In the genomic region with DNA sequence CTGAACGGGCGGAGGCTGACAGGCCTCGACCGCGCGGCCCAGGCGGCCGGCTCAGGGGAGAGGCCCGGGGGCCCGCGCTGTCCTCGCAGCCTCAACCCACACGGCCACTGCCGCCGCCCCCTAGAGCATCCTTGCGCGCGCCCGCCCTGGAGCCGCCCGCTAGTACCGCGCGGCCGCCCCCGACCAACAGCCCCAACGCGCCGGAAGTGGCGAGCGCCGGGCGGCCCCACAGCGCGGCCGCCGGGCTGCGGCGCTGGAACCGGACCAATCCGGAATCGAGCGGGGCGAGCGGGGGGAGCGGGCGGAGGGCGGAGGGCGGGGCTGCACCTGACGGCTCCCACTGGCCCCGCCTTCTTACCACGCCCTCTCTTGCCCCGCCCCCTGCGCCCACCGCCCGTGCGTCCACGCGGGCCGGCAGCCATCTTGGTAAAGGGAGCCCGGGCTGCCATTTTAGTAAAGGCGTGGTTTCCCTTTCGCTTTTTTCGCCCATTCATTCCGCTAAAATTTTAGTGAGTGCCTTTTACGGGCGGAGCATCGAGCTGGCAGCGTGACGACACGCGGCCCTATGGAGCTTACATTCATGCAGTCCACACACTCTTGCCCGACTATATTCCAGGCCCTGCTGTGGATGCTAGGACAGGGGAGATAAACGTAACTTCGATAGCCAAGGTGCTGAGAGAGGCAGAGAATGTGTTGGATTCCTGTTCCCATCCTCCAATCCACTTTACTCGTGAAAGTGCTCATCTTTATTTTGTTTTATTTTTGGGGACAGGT, we compare ENCODE assay signal across 8 cellular contexts. TPM values are rescaled to one million over a fixed set of nuclear protein-coding genes. Genes with fewer than 3 reads are reported as not detected.
A peak's percentile ranks its signal among the peaks of the same experiment; 100 is the strongest.
DNase-seq lines count a peak whose midpoint lies in the region; ATAC-seq and TF ChIP-seq lines count a peak whose summit lies in the region.

Gene XPO6 (minus strand): TSS at position 208 of the 774 bp plus-strand sequence. CDS start 597 bp downstream, outside the sequence.

- peaks cover 33% of the 10 kb centered on the region for H4K20me1 ChIP-seq in DND-41 (ENCODE audit: insufficient read depth, low read length)
- H4K20me1 ChIP-seq in GM23338 (replicated peaks; ENCODE audit: insufficient read depth) = peaks cover 23% of the 10 kb centered on the region

- H3K36me3 Mint-ChIP-seq in GM23338 (ENCODE audit: low read depth) = peaks cover 21% of the 10 kb centered on the region
- peaks cover 5 to 23% (median 12%) of the 10 kb centered on the region in 5 donors for H3K36me3 Mint-ChIP-seq in naive thymus-derived CD4-positive, alpha-beta T cell
- peaks cover 18% of the 10 kb centered on the region for H3K36me3 Mint-ChIP-seq in stimulated activated memory B cell treated with anti-CD40 and anti-IgM and Interleukin-4, amounts not matched to agents 10 μg/mL and 1 μg/mL and 100 μg/mL, for 72 hours

- no peaks in the 10 kb centered on the region; the same call in 2 of the 3 replicates for H3K9me3 Mint-ChIP-seq in GM23338
- H3K9me3 Mint-ChIP-seq in naive thymus-derived CD4-positive, alpha-beta T cell = peaks cover 0 to 5% (median 0%) of the 10 kb centered on the region in 11 donors
- peaks cover 2% of the 10 kb centered on the region for H3K9me3 Mint-ChIP-seq in stimulated activated memory B cell treated with anti-CD40 and anti-IgM and Interleukin-4, amounts not matched to agents 10 μg/mL and 1 μg/mL and 100 μg/mL, for 72 hours

- H3K79me2 ChIP-seq in DND-41 (ENCODE audit: insufficient read depth, low read length) = peaks cover 48% of the 10 kb centered on the region
- H3K79me2 ChIP-seq in GM23338 (replicated peaks; ENCODE audit: insufficient read depth) = peaks cover 44% of the 10 kb centered on the region

- H3K27ac Mint-ChIP-seq in GM23338 = peak within 1 kb of the TSS; percentile 97
- peak within 1 kb of the TSS; percentile 80 to 98 (median 94) for H3K27ac Mint-ChIP-seq in naive thymus-derived CD4-positive, alpha-beta T cell
- peak within 1 kb of the TSS; percentile 93 for H3K27ac Mint-ChIP-seq in stimulated activated memory B cell treated with anti-CD40 and anti-IgM and Interleukin-4, amounts not matched to agents 10 μg/mL and 1 μg/mL and 100 μg/mL, for 72 hours

- H3K4me2 ChIP-seq in DND-41 (ENCODE audit: insufficient read depth, low read length) (peak within 1 kb of the TSS; percentile 73), GM23338 (peak within 1 kb of the TSS; percentile 100)

- H3K4me3 Mint-ChIP-seq in GM23338 = peak within 1 kb of the TSS; percentile 82
- peak within 1 kb of the TSS; percentile 65 to 98 (median 93) for H3K4me3 Mint-ChIP-seq in naive thymus-derived CD4-positive, alpha-beta T cell
- H3K4me3 Mint-ChIP-seq in stimulated activated memory B cell treated with anti-CD40 and anti-IgM and Interleukin-4, amounts not matched to agents 10 μg/mL and 1 μg/mL and 100 μg/mL, for 72 hours = peak within 1 kb of the TSS; percentile 91

- peaks cover 30% of the 10 kb centered on the region for H3K36me3 ChIP-seq in DND-41 (ENCODE audit: insufficient read depth, low read length)
- peaks cover 13% of the 10 kb centered on the region for H3K36me3 ChIP-seq in GM23338 (ENCODE audit: insufficient read depth)
- peaks cover 0 to 10% (median 5%) of the 10 kb centered on the region in 3 experiments for H3K36me3 ChIP-seq in naive thymus-derived CD4-positive, alpha-beta T cell (ENCODE audit: control insufficient read depth in 2 of 3, insufficient read depth in 3 of 3, low read length in 3 of 3)

- H3K4me1 Mint-ChIP-seq in GM23338 = peaks cover 22% of the 10 kb centered on the region
- H3K4me1 Mint-ChIP-seq in naive thymus-derived CD4-positive, alpha-beta T cell = peaks cover 8 to 38% (median 32%) of the 10 kb centered on the region in 7 donors
- H3K4me1 Mint-ChIP-seq in stimulated activated memory B cell treated with anti-CD40 and anti-IgM and Interleukin-4, amounts not matched to agents 10 μg/mL and 1 μg/mL and 100 μg/mL, for 72 hours = peaks cover 38% of the 10 kb centered on the region

- intact Hi-C loops in naive thymus-derived CD4-positive, alpha-beta T cell (cut with micrococcal nuclease) = loop anchor here (1.0 to 10.0 kb wide), 14 partner anchors 19 to 1017 kb away; partner anchors contain the start of genes KATNIP (in 2 of the 2), APOBR (in 1 of the 2), ATXN2L (in 1 of the 2) and CLN3 (in 1 of the 2)

- H3K27me3 ChIP-seq in DND-41 (ENCODE audit: insufficient read depth, low read length, poor library complexity) (no peaks in the 10 kb centered on the region), GM23338 (ENCODE audit: insufficient read depth) (no peaks in the 10 kb centered on the region)
- no peaks in the 10 kb centered on the region for H3K27me3 ChIP-seq in naive thymus-derived CD4-positive, alpha-beta T cell (ENCODE audit: control insufficient read depth in 2 of 2, insufficient read depth in 2 of 2, low read length in 2 of 2)

- TF ChIP-seq CTCF in DND-41 (IDR thresholded peaks at IDR 0.05; ENCODE audit: borderline replicate concordance, extremely low read depth, low read length, poor library complexity, severe bottlenecking) (no peak), GM23338 (conservative IDR thresholded peaks at IDR 0.05; ENCODE audit: low read depth in 2 of 2) (no peak), LNCaP clone FGC (IDR thresholded peaks at IDR 0.05; ENCODE audit: control insufficient read depth, extremely low read depth, insufficient read depth) (no peak)

- peaks cover 6% of the 10 kb centered on the region; the same call in 1 of the 2 replicates for H3K9me2 ChIP-seq in GM23338 (ENCODE audit: insufficient read depth)

- H3K4me1 ChIP-seq in DND-41 (ENCODE audit: insufficient read depth, low read length) (peaks cover 48% of the 10 kb centered on the region), GM23338 (ENCODE audit: insufficient read depth) (peaks cover 21% of the 10 kb centered on the region)
- H3K4me1 ChIP-seq in naive thymus-derived CD4-positive, alpha-beta T cell (ENCODE audit: control insufficient read depth in 2 of 2, insufficient read depth in 2 of 2, low read length in 2 of 2) = peaks cover 19 to 21% of the 10 kb centered on the region in 2 donors

- peak within 1 kb of the TSS; percentile 42 to 91; a peak in 3 of 4 replicates for H3K4me3 ChIP-seq in DND-41 (ENCODE audit: low read depth in 1 of 2, low read length in 2 of 2)
- H3K4me3 ChIP-seq in GM23338 = peak within 1 kb of the TSS; percentile 90
- H3K4me3 ChIP-seq in LNCaP clone FGC (ENCODE audit: low read depth, low read length) = peak within 1 kb of the TSS; percentile 83
- H3K4me3 ChIP-seq in naive thymus-derived CD4-positive, alpha-beta T cell (ENCODE audit: low read length) = peak within 1 kb of the TSS; percentile 72

- peak within 1 kb of the TSS; percentile 76 for H3K9ac ChIP-seq in DND-41 (ENCODE audit: low read depth, low read length)

- peaks cover 7% of the 10 kb centered on the region; the same call in 1 of the 2 replicates for H3F3A ChIP-seq in GM23338 (replicated peaks; ENCODE audit: low read depth)

- DNase-seq in DND-41 (peak; percentile 97), GM23338 (ENCODE audit: low spot score) (peak; percentile 95), LNCaP clone FGC (ENCODE audit: low read depth) (peak; percentile 77), RPMI8226 (peak; percentile 98), fibroblast of gingiva (ENCODE audit: low read depth) (peak; percentile 91)
- DNase-seq in activated T-helper 1 cell treated with anti-CD3 and anti-CD28 coated beads, Interleukin-2, amount 50 U/mL, for 16 hours (ENCODE audit: low read depth in 1 of 2, low spot score in 1 of 2) = peak; percentile 99
- DNase-seq in naive thymus-derived CD4-positive, alpha-beta T cell = peak; percentile 95 to 100 (median 98)

- H3K27me3 Mint-ChIP-seq in GM23338 (ENCODE audit: insufficient read depth, low read depth, poor library complexity) = peaks cover 5% of the 10 kb centered on the region
- H3K27me3 Mint-ChIP-seq in naive thymus-derived CD4-positive, alpha-beta T cell = no peaks in the 10 kb centered on the region
- H3K27me3 Mint-ChIP-seq in stimulated activated memory B cell treated with anti-CD40 and anti-IgM and Interleukin-4, amounts not matched to agents 10 μg/mL and 1 μg/mL and 100 μg/mL, for 72 hours = no peaks in the 10 kb centered on the region

- POLR2A ChIA-PET in naive thymus-derived CD4-positive, alpha-beta T cell (lab: Charles Lee) = interaction anchor here (0.6 to 6.1 kb wide), 11 partner anchors 15 to 342 kb away, joined by 3 to 92 read pairs (median 18); partner anchors contain the start of gene SGF29

- H3K9me3 ChIP-seq in DND-41 (ENCODE audit: insufficient read depth, low read length, severe bottlenecking) = no peaks in the 10 kb centered on the region
- H3K9me3 ChIP-seq in naive thymus-derived CD4-positive, alpha-beta T cell (ENCODE audit: control insufficient read depth in 2 of 3, low read length in 3 of 3) = no peaks in the 10 kb centered on the region

- H2AFZ ChIP-seq in DND-41 (ENCODE audit: low read depth, low read length) (peak within 1 kb of the TSS; percentile 92), GM23338 (peak within 1 kb of the TSS; percentile 89)

- peak within 1 kb of the TSS; percentile 84 for H3K27ac ChIP-seq in DND-41 (ENCODE audit: low read length)
- H3K27ac ChIP-seq in GM23338 (ENCODE audit: low read depth) = peak within 1 kb of the TSS; percentile 60
- H3K27ac ChIP-seq in naive thymus-derived CD4-positive, alpha-beta T cell (ENCODE audit: low read depth, low read length) = peak within 1 kb of the TSS; percentile 85

- CTCF ChIA-PET in naive thymus-derived CD4-positive, alpha-beta T cell (lab: Charles Lee) = interaction anchor here (1.6 to 4.9 kb wide), 4 partner anchors 18 to 75 kb away, joined by 4 to 26 read pairs (median 9); no protein-coding TSS in a partner anchor

- peak; percentile 87 for ATAC-seq in DND-41 (ENCODE audit: insufficient read depth, low read depth)
- ATAC-seq in GM23338 = peak; percentile 93
- ATAC-seq in naive thymus-derived CD4-positive, alpha-beta T cell = peak; percentile 97
- peak; percentile 94 for ATAC-seq in stimulated activated memory B cell treated with anti-CD40 and anti-IgM and Interleukin-4, amounts not matched to agents 10 μg/mL and 1 μg/mL and 100 μg/mL, for 72 hours

TF ChIP-seq in GM23338, 12 proteins besides CTCF, POLR2A, EP300 and RAD21 (continues in another document):
- TF ChIP-seq CREB1 (CRISPR knock-in tag; IDR thresholded peaks at IDR 0.05; ENCODE audit: low read depth) = peak; percentile 83

RNA-seq across cellular contexts. Expression of gene XPO6, which starts in this region (rescaled TPM):
- 116 and 178 TPM in 2 replicates for total RNA-seq in GM23338 (2014; rRNA removed; shearing (Covaris generic))
- 83.9 and 89.8 TPM in 2 replicates for polyA plus RNA-seq in GM23338 (2016; fragmentation: Nextera tagmentation; extraction: Ambion mirVana)
- total RNA-seq in naive thymus-derived CD4-positive, alpha-beta T cell = 100 to 1,000 TPM; 232 to 437 (median 385) TPM
- 100 to 1,000 TPM in 1 of 2 donors, 10 to 100 TPM in 1; 89.5 to 144 TPM for polyA plus RNA-seq in naive thymus-derived CD4-positive, alpha-beta T cell

Comparison
In these comparisons a context has a peak if more than half of its experiments do, and no peak if none do; other contexts are left out.
1. Peak in every context shown above with its lines: DNase-seq, ATAC-seq, H3K4me3 ChIP-seq and H3K27ac ChIP-seq.